ENCODE assay signal across 8 cellular contexts in genomic region chr2:64749446-64749845, GRCh38.
DNase-seq lines count a peak whose midpoint lies in the region; ATAC-seq and TF ChIP-seq lines count a peak whose summit lies in the region.

No MANE protein-coding gene starts in this region.

- H3K9me3 ChIP-seq in SK-N-MC (ENCODE audit: low read depth, low read length): no peaks in the 10 kb centered on the region
- no peaks in the 10 kb centered on the region for H3K9me3 ChIP-seq in fibroblast of lung (ENCODE audit: control insufficient read depth, insufficient read depth, low read depth, low read length)
- H3K9me3 ChIP-seq in sigmoid colon: no peaks in the 10 kb centered on the region

- peak overlapping the region; percentile 75 for H3K9ac ChIP-seq in SK-N-MC (ENCODE audit: insufficient read length)
- H3K9ac ChIP-seq in fibroblast of lung (ENCODE audit: insufficient read depth, low read length): no peak overlapping the region

- no peak overlapping the region for H2AFZ ChIP-seq in fibroblast of lung (ENCODE audit: low read length)

- H3K4me1 ChIP-seq in fibroblast of lung (ENCODE audit: control insufficient read depth, extremely low read depth, insufficient read depth, low read length) (peaks cover 2% of the 10 kb centered on the region), sigmoid colon (peaks cover 0 to 26% (median 14%) of the 10 kb centered on the region in 4 donors)

- 47 to 56% methylated on average over 4 of the region's 4 CpGs for WGBS in sigmoid colon, 2 donors

- no peaks in the 10 kb centered on the region for H3K36me3 ChIP-seq in SK-N-MC (ENCODE audit: insufficient read depth, low read length)
- H3K36me3 ChIP-seq in fibroblast of lung (ENCODE audit: control insufficient read depth, insufficient read depth, low read length): no peaks in the 10 kb centered on the region
- H3K36me3 ChIP-seq in sigmoid colon: no peaks in the 10 kb centered on the region

- peaks cover 3% of the 10 kb centered on the region for H3K79me2 ChIP-seq in fibroblast of lung (ENCODE audit: control insufficient read depth, insufficient read depth, low read length)

- H4K20me1 ChIP-seq in fibroblast of lung (ENCODE audit: control insufficient read depth, extremely low read depth, insufficient read depth, low read length): no peaks in the 10 kb centered on the region

- H3K4me2 ChIP-seq in fibroblast of lung (ENCODE audit: extremely low read depth, insufficient read depth, low read length): peak overlapping the region; percentile 84

- TF ChIP-seq EP300 in sigmoid colon (IDR thresholded peaks at IDR 0.05): no peak

- H3K27me3 ChIP-seq in fibroblast of lung (ENCODE audit: control insufficient read depth, insufficient read depth, low read length) (no peaks in the 10 kb centered on the region), sigmoid colon (no peaks in the 10 kb centered on the region)

- peak overlapping the region; percentile 90 for H3K4me3 ChIP-seq in GM12865 (ENCODE audit: low read depth, low read length)
- peak overlapping the region; percentile 87 for H3K4me3 ChIP-seq in SK-N-MC
- H3K4me3 ChIP-seq in fibroblast of lung (replicated peaks in 1 of 4; ENCODE audit: control extremely low read depth in 1 of 4, insufficient read depth in 1 of 4, low read depth in 3 of 4, low read length in 4 of 4): peak overlapping the region; percentile 70 to 91 (median 88)
- H3K4me3 ChIP-seq in sigmoid colon: peak overlapping the region; percentile 64 to 78 (median 72)

- peak overlapping the region; percentile 77; the same call in 1 of the 2 replicates for H3K27ac ChIP-seq in SK-N-MC
- peak overlapping the region; percentile 88 for H3K27ac ChIP-seq in fibroblast of lung (ENCODE audit: insufficient read depth, low read length)
- H3K27ac ChIP-seq in sigmoid colon: peak overlapping the region; percentile 94 to 98 (median 98)

- intact Hi-C loops in sigmoid colon (cut with DNase I): no loop called here

- no peak for TF ChIP-seq POLR2A in sigmoid colon (IDR thresholded peaks at IDR 0.05)

- DNase-seq in GM12865 (ENCODE audit: low read depth) (peak; percentile 20), SK-N-MC (ENCODE audit: low read depth, low spot score) (no peak), fibroblast of lung (ENCODE audit: low read depth in 2 of 2) (no peak), sigmoid colon (no peak), DMS53 (lab: John Stamatoyannopoulos, UW) (no peak), NCI-H2171 (lab: John Stamatoyannopoulos, UW) (no peak)

- TF ChIP-seq CTCF in GM12865 (IDR thresholded peaks at IDR 0.05; ENCODE audit: insufficient read depth, low read depth, low read length, missing control alignments): no peak
- no peak for TF ChIP-seq CTCF in fibroblast of lung (conservative IDR thresholded peaks at IDR 0.05 in 1 of 2, IDR thresholded peaks at IDR 0.05 in 1 of 2; ENCODE audit: low read depth in 1 of 2, low read length in 2 of 2)
- no peak for TF ChIP-seq CTCF in sigmoid colon (IDR thresholded peaks at IDR 0.05)

- ATAC-seq in GM18858 (IDR thresholded peaks at IDR 0.05; ENCODE audit: unreplicated experiment) (no peak), HG03097 (IDR thresholded peaks at IDR 0.05; ENCODE audit: low FRiP score, unreplicated experiment) (no peak)
